In genomic region chr2:3647831-3648651, GRCh38 we compare ENCODE assay signal across 32 cellular contexts. TPM values are rescaled to one million over a fixed set of nuclear protein-coding genes. Genes with fewer than 3 reads are reported as not detected.
"Had no signal": no experiment of that assay in that cellular context is flagged by ENCODE, and none has a peak within 500 bp of the region (broad histone marks: within the 10 kb centered on the region; RNA-seq: fewer than 3 reads in every experiment).

No MANE protein-coding gene starts in this region.

- H3K4me3 ChIP-seq: adrenal gland, gastroesophageal sphincter, skin epidermis, uterus had no signal

- H3K36me3 Mint-ChIP-seq: activated naive CD8-positive, alpha-beta T cell treated with anti-CD3 and anti-CD28 coated beads for 36 hours; naive thymus-derived CD4-positive, alpha-beta T cell; stimulated activated memory B cell treated with anti-CD40 and anti-IgM and Interleukin-4, amounts not matched to agents 10 μg/mL and 1 μg/mL and 100 μg/mL, for 72 hours; type B pancreatic cell had no signal

- H3K27ac Mint-ChIP-seq: activated B cell treated with CpG ODN at 0.5 μM for 24 hours; activated CD8-positive, alpha-beta T cell treated with anti-CD3 and anti-CD28 coated beads for 36 hours; activated naive CD8-positive, alpha-beta T cell treated with anti-CD3 and anti-CD28 coated beads for 36 hours; activated T-helper 17 cell treated with anti-CD3 and anti-CD28 coated beads, Interleukin-2, amount 50 U/mL, for 72 hours; stimulated activated memory B cell treated with anti-CD40 and anti-IgM and Interleukin-4, amounts not matched to agents 10 μg/mL and 1 μg/mL and 100 μg/mL, for 72 hours; stimulated activated naive CD8-positive, alpha-beta T cell treated with anti-CD3 and anti-CD28 coated beads, Interleukin-15, amount 100 ng/mL, for 72 hours; type B pancreatic cell had no signal

- H3K27ac ChIP-seq: adrenal gland, brain microvascular endothelial cell, gastroesophageal sphincter, skin epidermis, uterus had no signal

- H3K36me3 ChIP-seq: adrenal gland, brain microvascular endothelial cell, gastroesophageal sphincter, uterus had no signal

- H3K27me3 ChIP-seq: adrenal gland, brain microvascular endothelial cell, gastroesophageal sphincter, uterus had no signal

- H3K4me3 Mint-ChIP-seq: activated B cell treated with CpG ODN at 0.5 μM for 24 hours; activated CD8-positive, alpha-beta T cell treated with anti-CD3 and anti-CD28 coated beads for 36 hours; activated naive CD8-positive, alpha-beta T cell treated with anti-CD3 and anti-CD28 coated beads for 36 hours; activated T-cell treated with anti-CD3 and anti-CD28 coated beads, Interleukin-2, amount 50 U/mL, for 4 hours; activated T-helper 17 cell treated with anti-CD3 and anti-CD28 coated beads, Interleukin-2, amount 50 U/mL, for 72 hours; naive thymus-derived CD4-positive, alpha-beta T cell; stimulated activated memory B cell treated with anti-CD40 and anti-IgM and Interleukin-4, amounts not matched to agents 10 μg/mL and 1 μg/mL and 100 μg/mL, for 72 hours; stimulated activated naive CD8-positive, alpha-beta T cell treated with anti-CD3 and anti-CD28 coated beads, Interleukin-15, amount 100 ng/mL, for 72 hours; type B pancreatic cell had no signal

- DNase-seq: activated B cell treated with CpG ODN at 0.5 μM for 24 hours; activated CD4-positive, alpha-beta T cell treated with anti-CD3 and anti-CD28 coated beads, Interleukin-2, amount 50 U/mL, for 1 hour; activated CD8-positive, alpha-beta T cell treated with anti-CD3 and anti-CD28 coated beads for 36 hours; activated gamma-delta T cell treated with Interleukin-2 at 50 U/mL for 16 hours; activated naive CD8-positive, alpha-beta T cell treated with anti-CD3 and anti-CD28 coated beads for 36 hours; activated T-cell treated with anti-CD3 and anti-CD28 coated beads, Interleukin-2, amount 50 U/mL, for 4 hours; brain microvascular endothelial cell; hypothalamus; midbrain; naive thymus-derived CD4-positive, alpha-beta T cell; stimulated activated CD4-positive, alpha-beta T cell treated with anti-CD3 and anti-CD28 coated beads, Interleukin-4, amount 100 ng/mL, for 4 hours; stimulated activated CD8-positive, alpha-beta memory T cell treated with anti-CD3 and anti-CD28 coated beads, Interleukin-4, amount 100 ng/mL, for 48 hours; stimulated activated naive CD8-positive, alpha-beta T cell treated with anti-CD3 and anti-CD28 coated beads, Interleukin-15, amount 100 ng/mL, for 72 hours; substantia nigra; T1000; uterus had no signal

- ATAC-seq: activated CD8-positive, alpha-beta T cell treated with anti-CD3 and anti-CD28 coated beads for 36 hours; activated T-cell treated with anti-CD3 and anti-CD28 coated beads, Interleukin-2, amount 50 U/mL, for 4 hours; activated T-helper 17 cell treated with anti-CD3 and anti-CD28 coated beads, Interleukin-2, amount 50 U/mL, for 72 hours; gastroesophageal sphincter; naive thymus-derived CD4-positive, alpha-beta T cell; sciatic nerve; stimulated activated memory B cell treated with anti-CD40 and anti-IgM and Interleukin-4, amounts not matched to agents 10 μg/mL and 1 μg/mL and 100 μg/mL, for 72 hours; stimulated activated naive CD8-positive, alpha-beta T cell treated with anti-CD3 and anti-CD28 coated beads, Interleukin-15, amount 100 ng/mL, for 72 hours had no signal

- H3K9me3 ChIP-seq: adrenal gland, gastroesophageal sphincter, uterus had no signal

- H3K27me3 Mint-ChIP-seq: activated B cell treated with CpG ODN at 0.5 μM for 24 hours; activated CD8-positive, alpha-beta T cell treated with anti-CD3 and anti-CD28 coated beads for 36 hours; activated naive CD8-positive, alpha-beta T cell treated with anti-CD3 and anti-CD28 coated beads for 36 hours; activated T-helper 17 cell treated with anti-CD3 and anti-CD28 coated beads, Interleukin-2, amount 50 U/mL, for 72 hours; naive thymus-derived CD4-positive, alpha-beta T cell; stimulated activated memory B cell treated with anti-CD40 and anti-IgM and Interleukin-4, amounts not matched to agents 10 μg/mL and 1 μg/mL and 100 μg/mL, for 72 hours; stimulated activated naive CD8-positive, alpha-beta T cell treated with anti-CD3 and anti-CD28 coated beads, Interleukin-15, amount 100 ng/mL, for 72 hours had no signal

- H3K9me3 Mint-ChIP-seq: activated B cell treated with CpG ODN at 0.5 μM for 24 hours; activated CD8-positive, alpha-beta T cell treated with anti-CD3 and anti-CD28 coated beads for 36 hours; activated naive CD8-positive, alpha-beta T cell treated with anti-CD3 and anti-CD28 coated beads for 36 hours; activated T-cell treated with anti-CD3 and anti-CD28 coated beads, Interleukin-2, amount 50 U/mL, for 4 hours; activated T-helper 17 cell treated with anti-CD3 and anti-CD28 coated beads, Interleukin-2, amount 50 U/mL, for 72 hours; stimulated activated memory B cell treated with anti-CD40 and anti-IgM and Interleukin-4, amounts not matched to agents 10 μg/mL and 1 μg/mL and 100 μg/mL, for 72 hours; stimulated activated naive CD8-positive, alpha-beta T cell treated with anti-CD3 and anti-CD28 coated beads, Interleukin-15, amount 100 ng/mL, for 72 hours; type B pancreatic cell had no signal

- H3K4me1 ChIP-seq: uterus had no signal

RNA-seq across cellular contexts. Expression of gene ALLC, which starts 10.0 kb away (rescaled TPM):
- total RNA-seq: activated B cell treated with CpG ODN at 0.5 μM for 24 hours; activated CD8-positive, alpha-beta T cell treated with anti-CD3 and anti-CD28 coated beads for 36 hours; activated naive CD8-positive, alpha-beta T cell treated with anti-CD3 and anti-CD28 coated beads for 36 hours; activated T-cell treated with anti-CD3 and anti-CD28 coated beads, Interleukin-2, amount 50 U/mL, for 4 hours; activated T-helper 17 cell treated with anti-CD3 and anti-CD28 coated beads, Interleukin-2, amount 50 U/mL, for 72 hours; aorta; cardiac septum; endothelial cell of umbilical vein; fibroblast of lung; gastroesophageal sphincter; naive thymus-derived CD4-positive, alpha-beta T cell; osteocyte; posterior vena cava; T-helper 1 cell treated with Interleukin-12 subunit alpha and Interleukin-12 subunit beta and Interleukin-4 antibody, amounts not matched to agents 30 ng/mL and 1 ng/mL, for 36 hours; uterus had no signal
- polyA plus RNA-seq: endothelial cell of umbilical vein; fibroblast of lung; naive thymus-derived CD4-positive, alpha-beta T cell had no signal

RNA-seq across cellular contexts. Expression of gene COLEC11, which starts 53.1 kb away (rescaled TPM):
- total RNA-seq: activated B cell treated with CpG ODN at 0.5 μM for 24 hours; endothelial cell of umbilical vein; kidney epithelial cell; osteocyte; T-helper 1 cell treated with Interleukin-12 subunit alpha and Interleukin-12 subunit beta and Interleukin-4 antibody, amounts not matched to agents 30 ng/mL and 1 ng/mL, for 36 hours had no signal

RNA-seq across cellular contexts. Expression of gene DCDC2C, which starts 55.3 kb away (rescaled TPM):
- total RNA-seq: activated B cell treated with CpG ODN at 0.5 μM for 24 hours; activated CD8-positive, alpha-beta T cell treated with anti-CD3 and anti-CD28 coated beads for 36 hours; activated naive CD8-positive, alpha-beta T cell treated with anti-CD3 and anti-CD28 coated beads for 36 hours; activated T-cell treated with anti-CD3 and anti-CD28 coated beads, Interleukin-2, amount 50 U/mL, for 4 hours; activated T-helper 17 cell treated with anti-CD3 and anti-CD28 coated beads, Interleukin-2, amount 50 U/mL, for 72 hours; cardiac septum; endothelial cell of umbilical vein; fibroblast of lung; fibroblast of villous mesenchyme; kidney epithelial cell; naive thymus-derived CD4-positive, alpha-beta T cell; osteocyte; posterior vena cava; T-helper 1 cell treated with Interleukin-12 subunit alpha and Interleukin-12 subunit beta and Interleukin-4 antibody, amounts not matched to agents 30 ng/mL and 1 ng/mL, for 36 hours; uterus had no signal
- polyA plus RNA-seq: endothelial cell of umbilical vein; fibroblast of lung; naive thymus-derived CD4-positive, alpha-beta T cell had no signal
